ENCODE assay signal across 19 cellular contexts in genomic region chr11:12006552-12007229, GRCh38. TPM values are rescaled to one million over a fixed set of nuclear protein-coding genes. Genes with fewer than 3 reads are reported as not detected.
DNase-seq lines count a peak whose midpoint lies in the region; ATAC-seq, FAIRE-seq and TF ChIP-seq lines count a peak whose summit lies in the region.
"Had no signal": no experiment of that assay in that cellular context is flagged by ENCODE, and none has a peak within 500 bp of the region (broad histone marks: within the 10 kb centered on the region; RNA-seq: fewer than 3 reads in every experiment).

No MANE protein-coding gene starts in this region.

- ATAC-seq in left colon (no peak), GM21529 (IDR thresholded peaks at IDR 0.05; ENCODE audit: unreplicated experiment) (no peak)
- ATAC-seq: naive thymus-derived CD8-positive, alpha-beta T cell; Panc1 had no signal

- H3K27ac Mint-ChIP-seq in brain: peak overlapping the region in 2 of 5 experiments; percentile 74 to 75
- H3K27ac Mint-ChIP-seq: activated naive CD8-positive, alpha-beta T cell treated with anti-CD3 and anti-CD28 coated beads, Interleukin-2, amount 10 ng/mL, durations not matched to agents 7 days and 5 days had no signal

- H3K4me3 ChIP-seq in foreskin fibroblast (ENCODE audit: low read depth in 1 of 2, low read length in 2 of 2): peak overlapping the region; percentile 6 to 85
- H3K4me3 ChIP-seq in suprapubic skin: peak overlapping the region; percentile 56
- H3K4me3 ChIP-seq: BLaER1 had no signal

- WGBS in suprapubic skin: 87% methylated on average over 7 of the region's 7 CpGs

- peak overlapping the region; percentile 76 to 92 (median 83) for H3K4me3 Mint-ChIP-seq in brain
- H3K4me3 Mint-ChIP-seq: activated naive CD8-positive, alpha-beta T cell treated with anti-CD3 and anti-CD28 coated beads, Interleukin-2, amount 10 ng/mL, durations not matched to agents 7 days and 5 days had no signal

- H3K27ac ChIP-seq in suprapubic skin: no peak overlapping the region
- H3K27ac ChIP-seq: BLaER1 had no signal

- H3K27me3 Mint-ChIP-seq in brain: peaks cover 22% of the 10 kb centered on the region

- intact Hi-C loops in left colon (cut with DNase I, micrococcal nuclease): no loop called here

- TF ChIP-seq EP300 in suprapubic skin (IDR thresholded peaks at IDR 0.05): no peak

- peaks cover 13% of the 10 kb centered on the region for H3K36me3 Mint-ChIP-seq in brain
- H3K36me3 Mint-ChIP-seq: activated naive CD8-positive, alpha-beta T cell treated with anti-CD3 and anti-CD28 coated beads, Interleukin-2, amount 10 ng/mL, durations not matched to agents 7 days and 5 days; naive thymus-derived CD8-positive, alpha-beta T cell had no signal

- H3K9me3 ChIP-seq in suprapubic skin: no peaks in the 10 kb centered on the region

- TF ChIP-seq CTCF in brain (conservative IDR thresholded peaks at IDR 0.05) (no peak), foreskin fibroblast (IDR thresholded peaks at IDR 0.05; ENCODE audit: low read depth, low read length) (no peak), suprapubic skin (IDR thresholded peaks at IDR 0.05) (no peak)

- peaks cover 73% of the 10 kb centered on the region for H3K4me1 Mint-ChIP-seq in brain

- peaks cover 26% of the 10 kb centered on the region for H3K27me3 ChIP-seq in suprapubic skin

- DNase-seq in HTR-8/SVneo (ENCODE audit: insufficient read length, low spot score): no peak
- no peak for DNase-seq in foreskin fibroblast
- peak in 1 of 2 donors; percentile 63 for DNase-seq in suprapubic skin (ENCODE audit: low spot score in 2 of 2)
- no peak for DNase-seq in left colon
- no peak for DNase-seq in cerebellar cortex (ENCODE audit: low spot score)
- DNase-seq in NCI-H146 treated with DMSO at 0.1 percent for 48 hours (lab: John Stamatoyannopoulos, UW; ENCODE audit: unreplicated experiment): no peak
- DNase-seq: activated naive CD8-positive, alpha-beta T cell treated with anti-CD3 and anti-CD28 coated beads, Interleukin-2, amount 10 ng/mL, durations not matched to agents 7 days and 5 days; cerebellar nuclear complex; naive thymus-derived CD8-positive, alpha-beta T cell; NCI-H2081 treated with DMSO at 0.1 percent for 48 hours; NCI-H526; stimulated activated CD4-positive, alpha-beta T cell treated with anti-CD3 and anti-CD28 coated beads, Interleukin-2, amount 100 ng/mL, for 24 hours; stimulated activated CD8-positive, alpha-beta memory T cell treated with anti-CD3 and anti-CD28 coated beads, Interleukin-4, amount 100 ng/mL, for 48 hours had no signal

- no peak for TF ChIP-seq POLR2A in suprapubic skin (IDR thresholded peaks at IDR 0.05)

- peak; percentile 31 for FAIRE-seq in HTR-8/SVneo (lab: Jason Lieb, UNC)
- FAIRE-seq: urothelium cell line had no signal

- H3K9me3 Mint-ChIP-seq in brain: no peaks in the 10 kb centered on the region
- H3K9me3 Mint-ChIP-seq: activated naive CD8-positive, alpha-beta T cell treated with anti-CD3 and anti-CD28 coated beads, Interleukin-2, amount 10 ng/mL, durations not matched to agents 7 days and 5 days; naive thymus-derived CD8-positive, alpha-beta T cell had no signal

- H3K36me3 ChIP-seq in suprapubic skin: no peaks in the 10 kb centered on the region
- H3K36me3 ChIP-seq: BLaER1 had no signal

- peaks cover 37% of the 10 kb centered on the region for H3K4me1 ChIP-seq in suprapubic skin
- H3K4me1 ChIP-seq: BLaER1 had no signal

RNA-seq across cellular contexts. Expression of gene DKK3, which starts 1.7 kb away (rescaled TPM):
- polyA plus RNA-seq in brain (ENCODE audit: insufficient read depth, low read depth, low replicate concordance): 236 TPM
- total RNA-seq in suprapubic skin (100 to 1,000 TPM; 105 to 152 (median 137) TPM), left colon (10 to 100 TPM in 1 of 2 donors, 1 to 10 TPM in 1; 8.1 to 19.5 TPM)
- total RNA-seq: T-helper 1 cell treated with Interleukin-12 subunit alpha and Interleukin-12 subunit beta and Interleukin-4 antibody, amounts not matched to agents 30 ng/mL and 1 ng/mL, for 36 hours had no signal

Comparison
In these comparisons a context has a peak if more than half of its experiments do, and no peak if none do; other contexts are left out.
1. RNA of gene DKK3, which starts 1.7 kb away (total RNA-seq): 105 to 152 TPM in suprapubic skin; 8.1 to 19.5 TPM in left colon; every median in the first group is over 4 times any median in the second.